Comparison of ENCODE assay signal across 8 cellular contexts in genomic region chr12:53299101-53299453, GRCh38. TPM values are rescaled to one million over a fixed set of nuclear protein-coding genes. Genes with fewer than 3 reads are reported as not detected.
DNase-seq lines count a peak whose midpoint lies in the region; ATAC-seq, FAIRE-seq and TF ChIP-seq lines count a peak whose summit lies in the region.

No MANE protein-coding gene starts in this region.

- POLR2A ChIA-PET in GM12878 (lab: Charles Lee): interaction anchor here (1.0 to 4.4 kb wide), 4 partner anchors 9 to 112 kb away, joined by 3 to 42 read pairs (median 5); partner anchors contain the start of gene AAAS

- H3K4me3 ChIP-seq in GM12878 (peak overlapping the region; percentile 88; the same call in 1 of the 2 replicates), kidney (ENCODE audit: low read length in 2 of 2) (peak overlapping the region; percentile 78 to 90)

- no peak for TF ChIP-seq POLR2A in GM12878 (IDR thresholded peaks at IDR 0.05; ENCODE audit: low read depth, low read length)

- H3K36me3 ChIP-seq in GM12878 (ENCODE audit: control insufficient read depth in 2 of 2, insufficient read depth in 2 of 2, low read length in 1 of 2): peaks cover 1 to 9% of the 10 kb centered on the region in 2 experiments; a peak in 3 of 4 replicates
- H3K36me3 ChIP-seq in kidney (ENCODE audit: control insufficient read depth in 1 of 2, insufficient read depth in 2 of 2, low read length in 2 of 2): peaks cover 6 to 16% of the 10 kb centered on the region in 2 donors

- H3K27me3 ChIP-seq in GM12878 (replicated peaks in 1 of 2; ENCODE audit: control insufficient read depth in 2 of 2, insufficient read depth in 2 of 2, low read length in 1 of 2): no peaks in the 10 kb centered on the region

- no peaks in the 10 kb centered on the region; the same call in 1 of the 2 replicates for H4K20me1 ChIP-seq in GM12878 (ENCODE audit: control insufficient read depth, insufficient read depth)

- H3K79me2 ChIP-seq in GM12878 (ENCODE audit: control insufficient read depth, insufficient read depth, low read length): peaks cover 31% of the 10 kb centered on the region

- no peak for TF ChIP-seq CTCF in GM12878 (IDR thresholded peaks at IDR 0.05 in 2 of 3, conservative IDR thresholded peaks at IDR 0.05 in 1 of 3; ENCODE audit: control insufficient read depth in 2 of 3, extremely low read depth in 1 of 3, insufficient read depth in 1 of 3, low read depth in 3 of 3, low read length in 3 of 3)
- TF ChIP-seq CTCF in kidney (IDR thresholded peaks at IDR 0.05; ENCODE audit: borderline replicate concordance, extremely low read depth, insufficient read depth): no peak

- CTCF ChIA-PET in GM12878 (lab: Yijun Ruan, JAX): interaction anchor here (0.8 to 11.9 kb wide), 8 partner anchors 9 to 233 kb away, joined by 3 to 142 read pairs (median 5); partner anchors contain the start of gene AAAS

- SMC1A ChIA-PET in GM12878 (lab: Charles Lee; ENCODE audit: uncharacterized antibody, unreplicated experiment): interaction anchor here (0.7 to 4.0 kb wide), 6 partner anchors 21 to 209 kb away, joined by 3 to 46 read pairs (median 4); partner anchors contain the start of genes AAAS and TARBP2

- H3K9ac ChIP-seq in GM12878 (ENCODE audit: control insufficient read depth, insufficient read depth, low read length): no peak overlapping the region
- peak overlapping the region in 1 of 2 donors; percentile 94 for H3K9ac ChIP-seq in kidney (ENCODE audit: low read length in 2 of 2)

- no peaks in the 10 kb centered on the region for H3K9me3 ChIP-seq in GM12878 (replicated peaks; ENCODE audit: control insufficient read depth, insufficient read depth, low read length)
- no peaks in the 10 kb centered on the region for H3K9me3 ChIP-seq in kidney (ENCODE audit: control insufficient read depth in 1 of 2, low read length in 2 of 2)

- no peak for FAIRE-seq in GM12878 (lab: Jason Lieb, UNC)
- no peak for FAIRE-seq in kidney (lab: Jason Lieb, UNC)

- no peak overlapping the region for H3K27ac ChIP-seq in GM12878 (ENCODE audit: control insufficient read depth, insufficient read depth)
- peak overlapping the region in 1 of 2 donors; percentile 70 for H3K27ac ChIP-seq in kidney (ENCODE audit: low read depth in 2 of 2, low read length in 2 of 2)

- intact Hi-C loops in GM12878 (cut with micrococcal nuclease; ENCODE audit: unreplicated experiment): no loop called here
- intact Hi-C loops in kidney (cut with DNase I): no loop called here
- intact Hi-C loops in posterior vena cava (cut with DNase I): no loop called here

- in situ Hi-C loops in GM12878 (cut with MboI): no loop called here

- no TSS peak for BruUV-seq in GM12878 (replicated peaks; lab: Mats Ljungman, UMichigan)

- no peak for TF ChIP-seq EP300 in GM12878 (IDR thresholded peaks at IDR 0.05; ENCODE audit: borderline replicate concordance in 1 of 2, control insufficient read depth in 1 of 2, low read depth in 2 of 2, low read length in 2 of 2)

- no peak overlapping the region for H2AFZ ChIP-seq in GM12878 (ENCODE audit: control insufficient read depth, low read depth, low read length)

- H3K4me1 ChIP-seq in GM12878 (ENCODE audit: control insufficient read depth, insufficient read depth, low read length) (peaks cover 25% of the 10 kb centered on the region), kidney (ENCODE audit: control insufficient read depth in 1 of 2, insufficient read depth in 1 of 2, low read depth in 1 of 2, low read length in 2 of 2) (peaks cover 5 to 29% of the 10 kb centered on the region in 2 donors)

- ATAC-seq in GM21825 (IDR thresholded peaks at IDR 0.05; ENCODE audit: unreplicated experiment) (peak; percentile 6), GM12878 (no peak), GM18519 (IDR thresholded peaks at IDR 0.05; ENCODE audit: low FRiP score, unreplicated experiment) (no peak)

- H3K4me2 ChIP-seq in GM12878 (ENCODE audit: control insufficient read depth, insufficient read depth): peak overlapping the region; percentile 53

- RAD21 ChIA-PET in GM12878 (lab: Charles Lee; ENCODE audit: unreplicated experiment): interaction anchor here (0.7 to 6.2 kb wide), 8 partner anchors 9 to 251 kb away, joined by 3 to 43 read pairs (median 6); partner anchors contain the start of gene AAAS

- DNase-seq in RPMI7951 (ENCODE audit: low read depth) (peak; percentile 81), GM12878 (ENCODE audit: low read depth, low spot score) (no peak), kidney (no peak), NCI-H1105 treated with DMSO at 0.1 percent for 48 hours (lab: John Stamatoyannopoulos, UW) (no peak), posterior vena cava (ENCODE audit: low spot score) (no peak)
- DNase-seq in stimulated activated CD4-positive, alpha-beta T cell treated with anti-CD3 and anti-CD28 coated beads, TNF-alpha, amount 100 ng/mL, for 48 hours (ENCODE audit: low read depth in 3 of 3): peak; percentile 23 to 50 (median 24)

- TF ChIP-seq RAD21 in GM12878 (IDR thresholded peaks at IDR 0.05; ENCODE audit: insufficient read depth, low read depth, low read length): no peak

- WGBS in GM12878 (ENCODE audit: insufficient coverage, insufficient replicate concordance, low lambda C conversion rate, missing lambda C conversion rate): 11% methylated on average over 4 of the region's 5 CpGs

RNA-seq across cellular contexts. Expression of gene MYG1, which starts 0.4 kb away (rescaled TPM):
- total RNA-seq in RPMI7951 (2014; rRNA removed; shearing (Covaris generic)): 55.9 and 60.0 TPM in 2 replicates
- total RNA-seq in GM12878 (2013; cell fraction: nucleolus; rRNA removed): 15.4 and 16.3 TPM in 2 replicates
- total RNA-seq in GM12878 (2014; rRNA removed) (61.7 and 81.0 TPM in 2 replicates), GM12878 (2014; rRNA removed; fragmentation: Illumina TruSeq; extraction: Trizol) (32.4 and 36.2 TPM in 2 replicates), GM12878 (2021) (64.9 and 68.7 TPM in 2 replicates), kidney (49.0 TPM), posterior vena cava (10 to 100 TPM; 35.6 to 37.8 TPM)
- polyA plus RNA-seq in GM12878 (2011; ENCODE audit: low read depth): 24.1 TPM
- polyA plus RNA-seq in GM12878 (2011; rRNA removed) (25.5 and 48.6 TPM in 2 replicates), GM12878 (2014; fragmentation: Illumina TruSeq; extraction: Trizol) (23.2 and 37.6 TPM in 2 replicates), GM12878 (2014; fragmentation: Nextera tagmentation; extraction: Ambion mirVana) (10 to 100 TPM; 20.7 to 38.2 TPM), GM12878 (2014; rRNA removed) (66.7 and 76.8 TPM in 2 replicates), GM12878 (2016; fragmentation: Nextera tagmentation; extraction: Ambion mirVana) (10 to 100 TPM; 50.2 to 53.7 TPM), kidney (ENCODE audit: insufficient read depth, low read depth, low replicate concordance) (105 TPM)
- 70.9 and 83.3 TPM in 2 replicates for polyA plus RNA-seq in GM12878 (2011; cell fraction: cytosol; rRNA removed)
- 47.8 and 61.1 TPM in 2 replicates for polyA plus RNA-seq in GM12878 (2011; cell fraction: nucleus; rRNA removed)
- 37.8 and 57.0 TPM in 2 replicates for polyA plus RNA-seq in GM12878 (2012)
- polyA minus RNA-seq in GM12878 (2011; rRNA and poly(A)+ RNA removed): 39.4 and 50.6 TPM in 2 replicates
- 23.4 and 25.1 TPM in 2 replicates for polyA minus RNA-seq in GM12878 (2011; cell fraction: cytosol; rRNA and poly(A)+ RNA removed)
- 9.4 and 15.8 TPM in 2 replicates for polyA minus RNA-seq in GM12878 (2011; cell fraction: nucleus; rRNA and poly(A)+ RNA removed)

RNA-seq across cellular contexts. Expression of gene PFDN5, which starts 3.7 kb away (rescaled TPM):
- total RNA-seq in RPMI7951 (2014; rRNA removed; shearing (Covaris generic)): 480 and 497 TPM in 2 replicates
- total RNA-seq in GM12878 (2013; cell fraction: nucleolus; rRNA removed): 141 and 153 TPM in 2 replicates
- total RNA-seq in GM12878 (2014; rRNA removed) (320 and 355 TPM in 2 replicates), GM12878 (2014; rRNA removed; fragmentation: Illumina TruSeq; extraction: Trizol) (504 and 518 TPM in 2 replicates), GM12878 (2021) (300 and 322 TPM in 2 replicates), kidney (439 TPM), posterior vena cava (100 to 1,000 TPM; 473 to 486 TPM)
- polyA plus RNA-seq in GM12878 (2011; ENCODE audit: low read depth): 1,639 TPM
- polyA plus RNA-seq in GM12878 (2011; rRNA removed) (851 and 863 TPM in 2 replicates), GM12878 (2014; fragmentation: Illumina TruSeq; extraction: Trizol) (485 and 536 TPM in 2 replicates), GM12878 (2014; fragmentation: Nextera tagmentation; extraction: Ambion mirVana) (1,000 to 10,000 TPM; 1,522 to 1,596 TPM), GM12878 (2014; rRNA removed) (438 and 511 TPM in 2 replicates), GM12878 (2016; fragmentation: Nextera tagmentation; extraction: Ambion mirVana) (100 to 1,000 TPM; 373 to 398 TPM), kidney (ENCODE audit: insufficient read depth, low read depth, low replicate concordance) (1,405 TPM)
- 812 and 933 TPM in 2 replicates for polyA plus RNA-seq in GM12878 (2011; cell fraction: cytosol; rRNA removed)
- polyA plus RNA-seq in GM12878 (2011; cell fraction: nucleus; rRNA removed): 540 and 746 TPM in 2 replicates
- 681 and 706 TPM in 2 replicates for polyA plus RNA-seq in GM12878 (2012)
- 235 and 327 TPM in 2 replicates for polyA minus RNA-seq in GM12878 (2011; rRNA and poly(A)+ RNA removed)
- 57.1 and 72.9 TPM in 2 replicates for polyA minus RNA-seq in GM12878 (2011; cell fraction: cytosol; rRNA and poly(A)+ RNA removed)
- polyA minus RNA-seq in GM12878 (2011; cell fraction: nucleus; rRNA and poly(A)+ RNA removed): 90.8 and 106 TPM in 2 replicates

RNA-seq across cellular contexts. Expression of gene AAAS, which starts 22.3 kb away (rescaled TPM):
- 43.9 and 56.0 TPM in 2 replicates for total RNA-seq in RPMI7951 (2014; rRNA removed; shearing (Covaris generic))
- 61.7 and 62.9 TPM in 2 replicates for total RNA-seq in GM12878 (2013; cell fraction: nucleolus; rRNA removed)
- 74.3 and 84.5 TPM in 2 replicates for total RNA-seq in GM12878 (2014; rRNA removed)
- total RNA-seq in GM12878 (2014; rRNA removed; fragmentation: Illumina TruSeq; extraction: Trizol): 47.6 and 47.8 TPM in 2 replicates
- total RNA-seq in GM12878 (2021): 65.3 and 69.0 TPM in 2 replicates
- 33.1 TPM for polyA plus RNA-seq in GM12878 (2011; ENCODE audit: low read depth)
- 43.9 and 64.7 TPM in 2 replicates for polyA plus RNA-seq in GM12878 (2011; rRNA removed)
- polyA plus RNA-seq in GM12878 (2011; cell fraction: cytosol; rRNA removed): 99.5 and 108 TPM in 2 replicates
- 242 and 279 TPM in 2 replicates for polyA plus RNA-seq in GM12878 (2011; cell fraction: nucleus; rRNA removed)
- polyA plus RNA-seq in GM12878 (2012): 50.4 and 53.6 TPM in 2 replicates
- polyA plus RNA-seq in GM12878 (2014; fragmentation: Illumina TruSeq; extraction: Trizol): 53.1 and 70.8 TPM in 2 replicates
- polyA plus RNA-seq in GM12878 (2014; fragmentation: Nextera tagmentation; extraction: Ambion mirVana): 10 to 100 TPM; 58.6 to 71.5 TPM
- 76.8 and 78.1 TPM in 2 replicates for polyA plus RNA-seq in GM12878 (2014; rRNA removed)
- 10 to 100 TPM; 84.5 to 93.1 TPM for polyA plus RNA-seq in GM12878 (2016; fragmentation: Nextera tagmentation; extraction: Ambion mirVana)
- 70.4 and 98.1 TPM in 2 replicates for polyA minus RNA-seq in GM12878 (2011; rRNA and poly(A)+ RNA removed)
- polyA minus RNA-seq in GM12878 (2011; cell fraction: cytosol; rRNA and poly(A)+ RNA removed): 34.1 and 39.3 TPM in 2 replicates
- polyA minus RNA-seq in GM12878 (2011; cell fraction: nucleus; rRNA and poly(A)+ RNA removed): 39.7 and 64.5 TPM in 2 replicates
- total RNA-seq in kidney: 46.2 TPM
- 43.4 TPM for polyA plus RNA-seq in kidney (ENCODE audit: insufficient read depth, low read depth, low replicate concordance)
- 10 to 100 TPM; 29.5 to 35.3 TPM for total RNA-seq in posterior vena cava

RNA-seq across cellular contexts. Expression of gene ESPL1, which starts 31.0 kb away (rescaled TPM):
- 11.3 and 12.6 TPM in 2 replicates for total RNA-seq in RPMI7951 (2014; rRNA removed; shearing (Covaris generic))
- total RNA-seq in GM12878 (2013; cell fraction: nucleolus; rRNA removed): 49.7 and 52.5 TPM in 2 replicates
- total RNA-seq in GM12878 (2014; rRNA removed) (28.4 and 28.5 TPM in 2 replicates), GM12878 (2014; rRNA removed; fragmentation: Illumina TruSeq; extraction: Trizol) (17.9 and 20.1 TPM in 2 replicates), GM12878 (2021) (54.4 and 61.9 TPM in 2 replicates), kidney (1.5 TPM), posterior vena cava (1 to 10 TPM in 1 of 2 donors, under 1 TPM in 1; 0.62 to 1.0 TPM)
- 7.2 TPM for polyA plus RNA-seq in GM12878 (2011; ENCODE audit: low read depth)
- polyA plus RNA-seq in GM12878 (2011; rRNA removed) (14.4 and 19.3 TPM in 2 replicates), GM12878 (2014; fragmentation: Illumina TruSeq; extraction: Trizol) (19.0 and 28.6 TPM in 2 replicates), GM12878 (2014; fragmentation: Nextera tagmentation; extraction: Ambion mirVana) (1 to 10 TPM; 2.1 to 2.2 TPM), GM12878 (2014; rRNA removed) (30.8 and 31.4 TPM in 2 replicates), GM12878 (2016; fragmentation: Nextera tagmentation; extraction: Ambion mirVana) (10 to 100 TPM; 21.1 to 21.2 TPM), kidney (ENCODE audit: insufficient read depth, low read depth, low replicate concordance) (2.9 TPM)
- polyA plus RNA-seq in GM12878 (2011; cell fraction: cytosol; rRNA removed): 23.7 and 26.8 TPM in 2 replicates
- polyA plus RNA-seq in GM12878 (2011; cell fraction: nucleus; rRNA removed): 110 and 113 TPM in 2 replicates
- 13.9 and 14.4 TPM in 2 replicates for polyA plus RNA-seq in GM12878 (2012)
- polyA minus RNA-seq in GM12878 (2011; rRNA and poly(A)+ RNA removed): 36.4 and 41.1 TPM in 2 replicates
- polyA minus RNA-seq in GM12878 (2011; cell fraction: cytosol; rRNA and poly(A)+ RNA removed): 8.6 and 10.9 TPM in 2 replicates
- 33.7 and 47.5 TPM in 2 replicates for polyA minus RNA-seq in GM12878 (2011; cell fraction: nucleus; rRNA and poly(A)+ RNA removed)

RNA-seq across cellular contexts. Expression of gene SP7, which starts 37.1 kb away (rescaled TPM):
- total RNA-seq in RPMI7951 (2014; rRNA removed; shearing (Covaris generic)): not detected in 2 replicates
- not detected in 2 replicates for total RNA-seq in GM12878 (2013; cell fraction: nucleolus; rRNA removed)
- total RNA-seq in GM12878 (2014; rRNA removed): not detected in 2 replicates
- not detected in 2 replicates for total RNA-seq in GM12878 (2014; rRNA removed; fragmentation: Illumina TruSeq; extraction: Trizol)
- total RNA-seq in GM12878 (2021): not detected in 2 replicates
- polyA plus RNA-seq in GM12878 (2011; ENCODE audit: low read depth): not detected
- not detected in 2 replicates for polyA plus RNA-seq in GM12878 (2011; rRNA removed)
- not detected in 2 replicates for polyA plus RNA-seq in GM12878 (2011; cell fraction: cytosol; rRNA removed)
- not detected in 2 replicates for polyA plus RNA-seq in GM12878 (2011; cell fraction: nucleus; rRNA removed)
- not detected in 2 replicates for polyA plus RNA-seq in GM12878 (2012)
- polyA plus RNA-seq in GM12878 (2014; fragmentation: Illumina TruSeq; extraction: Trizol): not detected in 2 replicates
- polyA plus RNA-seq in GM12878 (2014; fragmentation: Nextera tagmentation; extraction: Ambion mirVana): under 1 TPM in 1 of 2 experiments, not detected in 1; 0.05 TPM
- not detected in 2 replicates for polyA plus RNA-seq in GM12878 (2014; rRNA removed)
- under 1 TPM in 1 of 2 experiments, not detected in 1; 0.11 TPM for polyA plus RNA-seq in GM12878 (2016; fragmentation: Nextera tagmentation; extraction: Ambion mirVana)
- polyA minus RNA-seq in GM12878 (2011; rRNA and poly(A)+ RNA removed): not detected in 2 replicates
- not detected in 2 replicates for polyA minus RNA-seq in GM12878 (2011; cell fraction: cytosol; rRNA and poly(A)+ RNA removed)
- polyA minus RNA-seq in GM12878 (2011; cell fraction: nucleus; rRNA and poly(A)+ RNA removed): not detected in 2 replicates
- total RNA-seq in kidney: not detected
- polyA plus RNA-seq in kidney (ENCODE audit: insufficient read depth, low read depth, low replicate concordance): not detected
- not detected for total RNA-seq in posterior vena cava

Comparison
In these comparisons a context has a peak if more than half of its experiments do, and no peak if none do; other contexts are left out.
1. DNase-seq: peak in RPMI7951 (single experiment) and stimulated activated CD4-positive, alpha-beta T cell treated with anti-CD3 and anti-CD28 coated beads, TNF-alpha, amount 100 ng/mL, for 48 hours (3 of 3); none in GM12878 (single experiment), kidney (single experiment), NCI-H1105 treated with DMSO at 0.1 percent for 48 hours (single experiment) and posterior vena cava (single experiment).